In genomic region chr3:53858096-53858741, GRCh38 we compare ENCODE assay signal across 29 cellular contexts. TPM values are rescaled to one million over a fixed set of nuclear protein-coding genes. Genes with fewer than 3 reads are reported as not detected.
A peak's percentile ranks its signal among the peaks of the same experiment; 100 is the strongest.
DNase-seq lines count a peak whose midpoint lies in the region; ATAC-seq, FAIRE-seq and TF ChIP-seq lines count a peak whose summit lies in the region.
"Had no signal": no experiment of that assay in that cellular context is flagged by ENCODE, and none has a peak within 500 bp of the region (broad histone marks: within the 10 kb centered on the region; RNA-seq: fewer than 3 reads in every experiment).

No MANE protein-coding gene starts in this region.

- intact Hi-C loops in testis (cut with DNase I; ENCODE audit: low total_unique reads), result no loop called here

- no peaks in the 10 kb centered on the region for H3K4me1 ChIP-seq in testis
- H3K4me1 ChIP-seq: Caco-2, gastroesophageal sphincter, prostate gland, transverse colon had no signal

- WGBS in testis, 2 donors, result 80 to 89% methylated on average over 7 of the region's 7 CpGs

- no peak for ATAC-seq in GM18868 (IDR thresholded peaks at IDR 0.05; ENCODE audit: unreplicated experiment)
- no peak for ATAC-seq in HG02759 (IDR thresholded peaks at IDR 0.05; ENCODE audit: unreplicated experiment)
- ATAC-seq: activated CD8-positive, alpha-beta T cell treated with anti-CD3 and anti-CD28 coated beads for 36 hours; gastroesophageal sphincter; K562 had no signal

- H3K9me3 ChIP-seq in testis, result no peaks in the 10 kb centered on the region
- H3K9me3 ChIP-seq: BLaER1 treated with 17β-estradiol and CSF1 and Interleukin-3, amounts not matched to agents 10 nM and 100 nM; Caco-2; gastroesophageal sphincter; MG63; prostate gland; stomach; transverse colon had no signal

- peak; percentile 16 for TF ChIP-seq CTCF in brain microvascular endothelial cell (IDR thresholded peaks at IDR 0.05; ENCODE audit: low read depth, low read length, missing control alignments)
- TF ChIP-seq CTCF in testis (IDR thresholded peaks at IDR 0.05), result no peak

- no peak for TF ChIP-seq POLR2A in testis (IDR thresholded peaks at IDR 0.05)

- H3K27ac ChIP-seq in brain microvascular endothelial cell, result no peak overlapping the region
- peak overlapping the region; percentile 35 to 60 for H3K27ac ChIP-seq in testis
- H3K27ac ChIP-seq: BLaER1 treated with 17β-estradiol and CSF1 and Interleukin-3, amounts not matched to agents 10 nM and 100 nM; gastroesophageal sphincter; prostate gland; stomach; transverse colon had no signal

- DNase-seq in GM18507 (ENCODE audit: extremely low spot score, insufficient read length, low read depth) (no peak), brain microvascular endothelial cell (no peak), left kidney (ENCODE audit: low read depth, low spot score) (peak; percentile 17), testis (no peak), NCI-H446 (lab: John Stamatoyannopoulos, UW) (no peak)
- DNase-seq: activated CD8-positive, alpha-beta T cell treated with anti-CD3 and anti-CD28 coated beads for 36 hours; Caco-2; caudate nucleus; dermis blood vessel endothelial cell; left ventricle myocardium superior; MG63; naive B cell; NCI-H1417; NCI-H2081; NCI-H2227 treated with DMSO at 0.1 percent for 48 hours; nucleus accumbens; stomach; transverse colon had no signal

- H3K36me3 ChIP-seq in brain microvascular endothelial cell (replicated peaks) (no peaks in the 10 kb centered on the region), testis (ENCODE audit: low read depth, missing control alignments) (no peaks in the 10 kb centered on the region)
- H3K36me3 ChIP-seq: MG63, prostate gland had no signal

- in situ Hi-C loops in brain microvascular endothelial cell (cut with HindIII; ENCODE audit: low pct_ligation_motif_present, low sequenced_read_pairs), result no loop called here

- H3K27me3 ChIP-seq in brain microvascular endothelial cell (replicated peaks) (no peaks in the 10 kb centered on the region), testis (no peaks in the 10 kb centered on the region)
- H3K27me3 ChIP-seq: BLaER1 treated with 17β-estradiol and CSF1 and Interleukin-3, amounts not matched to agents 10 nM and 100 nM; gastroesophageal sphincter; MG63; stomach; transverse colon had no signal

- FAIRE-seq in GM18507 (lab: Jason Lieb, UNC), result peak; percentile 69
- FAIRE-seq: astrocyte, endometrium, GM12892, H54, K562 had no signal

- H3K4me3 ChIP-seq in brain microvascular endothelial cell (ENCODE audit: low read depth, low read length) (no peak overlapping the region), testis (no peak overlapping the region)
- H3K4me3 ChIP-seq: BLaER1 treated with 17β-estradiol and CSF1 and Interleukin-3, amounts not matched to agents 10 nM and 100 nM; gastroesophageal sphincter; K562; MG63; prostate gland; stomach; transverse colon had no signal

RNA-seq across cellular contexts. Expression of gene IL17RB, which starts 11.9 kb away (rescaled TPM):
- 10 to 100 TPM in 1 of 2 donors, 1 to 10 TPM in 1; 9.5 to 17.5 TPM for total RNA-seq in testis
- 5.8 TPM for polyA plus RNA-seq in testis (ENCODE audit: insufficient read depth, low read depth, low replicate concordance)
- total RNA-seq: activated CD8-positive, alpha-beta T cell treated with anti-CD3 and anti-CD28 coated beads for 36 hours; dermis blood vessel endothelial cell; HT1080 had no signal

RNA-seq across cellular contexts. Expression of gene CHDH, which starts 12.0 kb away (rescaled TPM):
- total RNA-seq in testis, result 10 to 100 TPM; 28.1 to 41.4 TPM
- 13.5 TPM for polyA plus RNA-seq in testis (ENCODE audit: insufficient read depth, low read depth, low replicate concordance)
- total RNA-seq: HT1080 had no signal

RNA-seq across cellular contexts. Expression of gene ACTR8, which starts 23.7 kb away (rescaled TPM):
- total RNA-seq in testis, result 10 to 100 TPM; 47.0 to 56.4 TPM
- polyA plus RNA-seq in testis (ENCODE audit: insufficient read depth, low read depth, low replicate concordance), result 60.1 TPM

RNA-seq across cellular contexts. Expression of gene SELENOK, which starts 33.4 kb away (rescaled TPM):
- 10 to 100 TPM; 49.9 to 61.2 TPM for total RNA-seq in testis
- 95.9 TPM for polyA plus RNA-seq in testis (ENCODE audit: insufficient read depth, low read depth, low replicate concordance)
